ENCODE assay signal across 8 cellular contexts in genomic region chrX:155966876-155967275, GRCh38. TPM values are rescaled to one million over a fixed set of nuclear protein-coding genes. Genes with fewer than 3 reads are reported as not detected.
A peak's percentile ranks its signal among the peaks of the same experiment; 100 is the strongest.
DNase-seq lines count a peak whose midpoint lies in the region; ATAC-seq and TF ChIP-seq lines count a peak whose summit lies in the region.

No MANE protein-coding gene starts in this region.

- ATAC-seq in HG03432 (IDR thresholded peaks at IDR 0.05; ENCODE audit: unreplicated experiment): no peak

- intact Hi-C loops in dorsolateral prefrontal cortex (cut with DNase I): no loop called here

- no peak overlapping the region for H3K27ac ChIP-seq in dorsolateral prefrontal cortex

- H3K27me3 ChIP-seq in dorsolateral prefrontal cortex: peaks cover 0 to 56% (median 10%) of the 10 kb centered on the region in 45 donors

- peak in 42 of 56 donors; percentile 15 to 53 (median 31) for TF ChIP-seq CTCF in dorsolateral prefrontal cortex (IDR thresholded peaks at IDR 0.05 in 54 of 56, conservative IDR thresholded peaks at IDR 0.05 in 2 of 56; ENCODE audit: low read depth in 1 of 56, partially characterized antibody in 56 of 56)

- peak; percentile 28 for DNase-seq in activated gamma-delta T cell treated with Interleukin-2 at 50 U/mL for 16 hours
- DNase-seq in activated gamma-delta T cell (lab: John Stamatoyannopoulos, UW): no peak
- peak in 62 of 76 experiments; percentile 1 to 65 (median 26) for DNase-seq in HUDEP-2 (lab: John Stamatoyannopoulos, UW; ENCODE audit: unreplicated experiment in 76 of 76)
- DNase-seq in SIG-M5 (lab: John Stamatoyannopoulos, UW): peak; percentile 7
- no peak for DNase-seq in dorsolateral prefrontal cortex
- DNase-seq in stimulated activated CD8-positive, alpha-beta memory T cell treated with anti-CD3 and anti-CD28 coated beads, Interleukin-12 subunit alpha, Interleukin-12 subunit beta, amount 100 ng/mL, for 1 hour (ENCODE audit: low read depth): peak; percentile 5
- no peak for DNase-seq in DMS79 treated with DMSO at 0.1 percent for 48 hours (lab: John Stamatoyannopoulos, UW)

- no peak overlapping the region for H3K4me3 ChIP-seq in dorsolateral prefrontal cortex

RNA-seq across cellular contexts. Expression of gene IL9R, which starts 30.6 kb away (rescaled TPM):
- 1 to 10 TPM in 8 of 120 experiments, under 1 TPM in 45, not detected in 67; 0.22 to 2.4 (median 0.45) TPM for total RNA-seq in dorsolateral prefrontal cortex

Comparison
In these comparisons a context has a peak if more than half of its experiments do, and no peak if none do; other contexts are left out.
1. DNase-seq: peak in activated gamma-delta T cell treated with Interleukin-2 at 50 U/mL for 16 hours (single experiment), HUDEP-2 (62 of 76), SIG-M5 (single experiment) and stimulated activated CD8-positive, alpha-beta memory T cell treated with anti-CD3 and anti-CD28 coated beads, Interleukin-12 subunit alpha, Interleukin-12 subunit beta, amount 100 ng/mL, for 1 hour (single experiment); none in activated gamma-delta T cell (single experiment), dorsolateral prefrontal cortex (0 of 10) and DMS79 treated with DMSO at 0.1 percent for 48 hours (single experiment).